Comparison of ENCODE assay signal across 1 cellular context in genomic region chr16:15608398-15609285, GRCh38.
TF ChIP-seq lines count a peak whose summit lies in the region.

No MANE protein-coding gene starts in this region.

TF ChIP-seq in IMR-90, 13 proteins besides CTCF, POLR2A, EP300 and RAD21:
- TF ChIP-seq RFX5 (IDR thresholded peaks at IDR 0.05; ENCODE audit: low read depth, low read length) (peak; percentile 58; the same call in 1 of the 2 replicates), BHLHE40 (IDR thresholded peaks at IDR 0.05; ENCODE audit: low read depth, low read length) (no peak), RCOR1 (IDR thresholded peaks at IDR 0.05; ENCODE audit: insufficient replicate concordance, low read length) (no peak), CEBPB (IDR thresholded peaks at IDR 0.05; ENCODE audit: low read depth, low read length) (peak; percentile 73), SMC3 (IDR thresholded peaks at IDR 0.05; ENCODE audit: low read depth, low read length) (no peak), FOS (IDR thresholded peaks at IDR 0.05; ENCODE audit: low read depth, low read length) (no peak), MAZ (IDR thresholded peaks at IDR 0.05; ENCODE audit: borderline replicate concordance, low read depth, low read length) (no peak), CHD1 (IDR thresholded peaks at IDR 0.05; ENCODE audit: low read depth, low read length) (no peak), NFE2L2 (IDR thresholded peaks at IDR 0.05; ENCODE audit: low read depth, low read length) (peak; percentile 3; the same call in 1 of the 2 replicates), MAFK (IDR thresholded peaks at IDR 0.05; ENCODE audit: low read depth, low read length) (no peak), USF2 (IDR thresholded peaks at IDR 0.05; ENCODE audit: low read depth, low read length) (no peak), MXI1 (IDR thresholded peaks at IDR 0.05; ENCODE audit: borderline replicate concordance, low read depth, low read length) (no peak), ELK1 (IDR thresholded peaks at IDR 0.05; ENCODE audit: borderline replicate concordance, low read depth, low read length) (no peak)
